8 cellular contexts compared by ENCODE assay signal in genomic region chr3:127754411-127755304, GRCh38.
A peak's percentile ranks its signal among the peaks of the same experiment; 100 is the strongest.
DNase-seq lines count a peak whose midpoint lies in the region; ATAC-seq and TF ChIP-seq lines count a peak whose summit lies in the region.

No MANE protein-coding gene starts in this region.

- peaks cover 0 to 34% (median 8%) of the 10 kb centered on the region in 4 donors for H3K4me1 ChIP-seq in tibial nerve

- ATAC-seq in HG02571 (IDR thresholded peaks at IDR 0.05; ENCODE audit: unreplicated experiment) = peak; percentile 25
- peak; percentile 67 for ATAC-seq in activated T-helper 17 cell treated with anti-CD3 and anti-CD28 coated beads, Interleukin-2, amount 50 U/mL, for 72 hours (replicated peaks)
- ATAC-seq in GM21737 (IDR thresholded peaks at IDR 0.05; ENCODE audit: unreplicated experiment) = no peak

- H3K9me3 Mint-ChIP-seq in activated T-helper 17 cell treated with anti-CD3 and anti-CD28 coated beads, Interleukin-2, amount 50 U/mL, for 72 hours = no peaks in the 10 kb centered on the region

- peak; percentile 29 for DNase-seq in stimulated activated CD4-positive, alpha-beta T cell treated with anti-CD3 and anti-CD28 coated beads, Interleukin-12 subunit alpha, Interleukin-12 subunit beta, amount 100 ng/mL, for 4 hours
- DNase-seq in NCI-H1105 treated with DMSO at 0.1 percent for 48 hours (lab: John Stamatoyannopoulos, UW) = no peak
- DNase-seq in tibial nerve (ENCODE audit: low spot score in 2 of 2) = no peak
- DNase-seq in RWPE1 (ENCODE audit: low spot score) = no peak

- no peak for TF ChIP-seq POLR2A in tibial nerve (IDR thresholded peaks at IDR 0.05)

- no peak overlapping the region for H3K4me3 ChIP-seq in tibial nerve

- no peaks in the 10 kb centered on the region for H3K36me3 Mint-ChIP-seq in activated T-helper 17 cell treated with anti-CD3 and anti-CD28 coated beads, Interleukin-2, amount 50 U/mL, for 72 hours (ENCODE audit: low read depth)

- H3K4me3 Mint-ChIP-seq in activated T-helper 17 cell treated with anti-CD3 and anti-CD28 coated beads, Interleukin-2, amount 50 U/mL, for 72 hours = peak overlapping the region; percentile 59

- H3K27me3 ChIP-seq in tibial nerve = no peaks in the 10 kb centered on the region

- H3K36me3 ChIP-seq in tibial nerve = peaks cover 0 to 4% (median 0%) of the 10 kb centered on the region in 3 donors

- peaks cover 19% of the 10 kb centered on the region for H3K27me3 Mint-ChIP-seq in activated T-helper 17 cell treated with anti-CD3 and anti-CD28 coated beads, Interleukin-2, amount 50 U/mL, for 72 hours

- TF ChIP-seq EP300 in tibial nerve (IDR thresholded peaks at IDR 0.05) = peak in 1 of 2 donors; percentile 59

- H3K27ac Mint-ChIP-seq in activated T-helper 17 cell treated with anti-CD3 and anti-CD28 coated beads, Interleukin-2, amount 50 U/mL, for 72 hours = no peak overlapping the region

- CTCF ChIA-PET in RWPE1 (lab: Yijun Ruan, JAX) = no interaction called here

- POLR2A ChIA-PET in RWPE1 (lab: Yijun Ruan, JAX; ENCODE audit: low non-redundant PET) = no interaction called here

- H3K4me1 Mint-ChIP-seq in activated T-helper 17 cell treated with anti-CD3 and anti-CD28 coated beads, Interleukin-2, amount 50 U/mL, for 72 hours = peaks cover 14% of the 10 kb centered on the region

- peak overlapping the region in 1 of 4 donors; percentile 29 for H3K27ac ChIP-seq in tibial nerve
- no peak overlapping the region for H3K27ac ChIP-seq in RWPE1

- 76 to 77% methylated on average over 32 to 34 of the region's 34 CpGs for WGBS in tibial nerve, 2 donors

- 0 out of 3 replicates have a peak, but pooled peaks have one; percentile 22 for TF ChIP-seq CTCF in GM12872 (IDR thresholded peaks at IDR 0.05; ENCODE audit: insufficient read depth, low read depth, low read length)
- TF ChIP-seq CTCF in tibial nerve (IDR thresholded peaks at IDR 0.05) = no peak
- no peak for TF ChIP-seq CTCF in RWPE1 (conservative IDR thresholded peaks at IDR 0.05; ENCODE audit: low read depth)

- H3K9me3 ChIP-seq in tibial nerve = no peaks in the 10 kb centered on the region
